1 cellular context compared by ENCODE assay signal in the genomic region with DNA sequence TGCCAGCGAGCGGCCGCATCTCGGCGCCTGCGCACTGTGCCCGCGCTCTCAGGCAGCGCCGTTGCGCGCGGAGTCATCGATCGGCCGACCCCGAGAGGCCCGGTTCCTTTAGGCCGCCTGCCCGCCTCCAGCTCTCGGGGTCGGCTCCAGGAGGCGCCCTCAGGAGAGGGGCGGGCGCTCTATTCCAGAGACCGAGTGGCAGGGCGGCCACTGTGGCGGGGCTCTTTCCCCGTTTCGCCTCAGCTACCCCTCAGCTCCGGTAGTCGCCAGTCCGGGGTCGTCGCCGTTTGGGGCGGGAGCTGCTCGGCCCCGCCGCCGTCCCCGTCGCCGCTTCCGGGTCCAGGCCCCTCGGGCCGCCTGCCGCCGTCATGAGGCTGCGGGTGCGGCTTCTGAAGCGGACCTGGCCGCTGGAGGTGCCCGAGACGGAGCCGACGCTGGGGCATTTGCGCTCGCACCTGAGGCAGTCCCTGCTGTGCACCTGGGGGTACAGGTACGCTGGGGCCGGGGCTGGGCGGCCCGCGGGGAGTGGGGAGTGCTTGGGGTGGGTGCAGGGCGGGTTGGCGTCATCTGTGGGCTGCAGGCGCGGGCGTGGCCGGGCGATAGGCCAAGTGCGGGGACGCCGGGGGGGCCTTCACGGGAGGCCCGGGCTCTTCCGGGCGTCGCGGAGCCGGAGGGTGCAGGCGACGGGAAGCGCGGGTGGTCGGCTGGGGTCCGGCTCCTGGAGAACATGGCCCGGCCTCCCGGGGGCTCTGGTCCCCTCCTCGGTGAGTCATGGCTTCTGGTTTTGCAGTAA.
TF ChIP-seq lines count a peak whose summit lies in the region.

A gene (plus strand): TSS at position 177 of the 793 bp plus-strand sequence. CDS start 192 bp downstream, at position 369.

TF ChIP-seq in WTC11, 78 proteins besides CTCF, POLR2A, EP300 and RAD21 (continued from another document):
- TF ChIP-seq, protein P1, sequence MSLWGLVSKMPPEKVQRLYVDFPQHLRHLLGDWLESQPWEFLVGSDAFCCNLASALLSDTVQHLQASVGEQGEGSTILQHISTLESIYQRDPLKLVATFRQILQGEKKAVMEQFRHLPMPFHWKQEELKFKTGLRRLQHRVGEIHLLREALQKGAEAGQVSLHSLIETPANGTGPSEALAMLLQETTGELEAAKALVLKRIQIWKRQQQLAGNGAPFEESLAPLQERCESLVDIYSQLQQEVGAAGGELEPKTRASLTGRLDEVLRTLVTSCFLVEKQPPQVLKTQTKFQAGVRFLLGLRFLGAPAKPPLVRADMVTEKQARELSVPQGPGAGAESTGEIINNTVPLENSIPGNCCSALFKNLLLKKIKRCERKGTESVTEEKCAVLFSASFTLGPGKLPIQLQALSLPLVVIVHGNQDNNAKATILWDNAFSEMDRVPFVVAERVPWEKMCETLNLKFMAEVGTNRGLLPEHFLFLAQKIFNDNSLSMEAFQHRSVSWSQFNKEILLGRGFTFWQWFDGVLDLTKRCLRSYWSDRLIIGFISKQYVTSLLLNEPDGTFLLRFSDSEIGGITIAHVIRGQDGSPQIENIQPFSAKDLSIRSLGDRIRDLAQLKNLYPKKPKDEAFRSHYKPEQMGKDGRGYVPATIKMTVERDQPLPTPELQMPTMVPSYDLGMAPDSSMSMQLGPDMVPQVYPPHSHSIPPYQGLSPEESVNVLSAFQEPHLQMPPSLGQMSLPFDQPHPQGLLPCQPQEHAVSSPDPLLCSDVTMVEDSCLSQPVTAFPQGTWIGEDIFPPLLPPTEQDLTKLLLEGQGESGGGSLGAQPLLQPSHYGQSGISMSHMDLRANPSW (CRISPR knock-in tag; conservative IDR thresholded peaks at IDR 0.05; ENCODE audit: low read depth): no peak
